In genomic region chr6:142933701-142934100, GRCh38 we compare ENCODE assay signal across 21 cellular contexts. TPM values are rescaled to one million over a fixed set of nuclear protein-coding genes. Genes with fewer than 3 reads are reported as not detected.
A peak's percentile ranks its signal among the peaks of the same experiment; 100 is the strongest.
DNase-seq lines count a peak whose midpoint lies in the region; ATAC-seq and TF ChIP-seq lines count a peak whose summit lies in the region.
"Had no signal": no experiment of that assay in that cellular context is flagged by ENCODE, and none has a peak within 500 bp of the region (broad histone marks: within the 10 kb centered on the region; RNA-seq: fewer than 3 reads in every experiment).

No MANE protein-coding gene starts in this region.

- H3K4me3 Mint-ChIP-seq in activated naive CD4-positive, alpha-beta T cell treated with anti-CD3 and anti-CD28 coated beads for 36 hours: no peak overlapping the region
- peak overlapping the region in 2 of 3 donors; percentile 22 to 56 for H3K4me3 Mint-ChIP-seq in T-cell
- H3K4me3 Mint-ChIP-seq in stimulated activated naive CD8-positive, alpha-beta T cell treated with anti-CD3 and anti-CD28 coated beads, Interleukin-15, amount 100 ng/mL, for 72 hours: peak overlapping the region; percentile 70
- H3K4me3 Mint-ChIP-seq: neural progenitor cell had no signal

- H3K27me3 ChIP-seq in effector memory CD4-positive, alpha-beta T cell (replicated peaks; ENCODE audit: control insufficient read depth, insufficient read depth, low read length, poor library complexity, severe bottlenecking): no peaks in the 10 kb centered on the region
- no peaks in the 10 kb centered on the region for H3K27me3 ChIP-seq in brain microvascular endothelial cell (replicated peaks)
- H3K27me3 ChIP-seq: SJSA1, suprapubic skin had no signal

- peak overlapping the region; percentile 65 for H3K27ac Mint-ChIP-seq in activated naive CD4-positive, alpha-beta T cell treated with anti-CD3 and anti-CD28 coated beads for 36 hours
- peak overlapping the region; percentile 89 to 94 for H3K27ac Mint-ChIP-seq in T-cell
- H3K27ac Mint-ChIP-seq in stimulated activated naive CD8-positive, alpha-beta T cell treated with anti-CD3 and anti-CD28 coated beads, Interleukin-15, amount 100 ng/mL, for 72 hours: peak overlapping the region in 1 of 2 donors; percentile 80
- H3K27ac Mint-ChIP-seq: neural progenitor cell had no signal

- H3K9me3 Mint-ChIP-seq in activated naive CD4-positive, alpha-beta T cell treated with anti-CD3 and anti-CD28 coated beads for 36 hours: peaks cover 1% of the 10 kb centered on the region
- no peaks in the 10 kb centered on the region for H3K9me3 Mint-ChIP-seq in T-cell
- no peaks in the 10 kb centered on the region for H3K9me3 Mint-ChIP-seq in stimulated activated naive CD8-positive, alpha-beta T cell treated with anti-CD3 and anti-CD28 coated beads, Interleukin-15, amount 100 ng/mL, for 72 hours
- H3K9me3 Mint-ChIP-seq: neural progenitor cell had no signal

- H3K4me1 Mint-ChIP-seq in activated naive CD4-positive, alpha-beta T cell treated with anti-CD3 and anti-CD28 coated beads for 36 hours (ENCODE audit: low read depth): peaks cover 88% of the 10 kb centered on the region
- H3K4me1 Mint-ChIP-seq in T-cell: peaks cover 94 to 96% (median 95%) of the 10 kb centered on the region in 3 donors
- H3K4me1 Mint-ChIP-seq in stimulated activated naive CD8-positive, alpha-beta T cell treated with anti-CD3 and anti-CD28 coated beads, Interleukin-15, amount 100 ng/mL, for 72 hours: peaks cover 87% of the 10 kb centered on the region
- H3K4me1 Mint-ChIP-seq: neural progenitor cell had no signal

- POLR2A ChIA-PET in T-cell (lab: Charles Lee): interaction anchor here in 1 of 2 donors (0.6 kb wide), 1 partner anchor 738 kb away, joined by 3 read pairs; no protein-coding TSS in a partner anchor

- H3K27me3 Mint-ChIP-seq in activated naive CD4-positive, alpha-beta T cell treated with anti-CD3 and anti-CD28 coated beads for 36 hours (ENCODE audit: low read depth): no peaks in the 10 kb centered on the region
- H3K27me3 Mint-ChIP-seq in T-cell: no peaks in the 10 kb centered on the region
- H3K27me3 Mint-ChIP-seq in stimulated activated naive CD8-positive, alpha-beta T cell treated with anti-CD3 and anti-CD28 coated beads, Interleukin-15, amount 100 ng/mL, for 72 hours: no peaks in the 10 kb centered on the region

- H3K36me3 ChIP-seq in effector memory CD4-positive, alpha-beta T cell (ENCODE audit: control insufficient read depth, insufficient read depth, low read length): no peaks in the 10 kb centered on the region
- H3K36me3 ChIP-seq in brain microvascular endothelial cell (replicated peaks): no peaks in the 10 kb centered on the region
- H3K36me3 ChIP-seq: neural progenitor cell, prostate gland, SJSA1, suprapubic skin had no signal

- no peaks in the 10 kb centered on the region for H3K9me3 ChIP-seq in effector memory CD4-positive, alpha-beta T cell (ENCODE audit: control insufficient read depth, low read length)
- H3K9me3 ChIP-seq: prostate gland, SJSA1, suprapubic skin had no signal

- ATAC-seq in T-cell (replicated peaks in 1 of 4): no peak
- ATAC-seq in stimulated activated naive CD8-positive, alpha-beta T cell treated with anti-CD3 and anti-CD28 coated beads, Interleukin-15, amount 100 ng/mL, for 72 hours: no peak
- ATAC-seq: activated CD4-positive, CD25-positive, alpha-beta regulatory T cell treated with anti-CD3 and anti-CD28 coated beads, Interleukin-2, amount 50 U/mL, for 24 hours; esophagus mucosa; Panc1 had no signal

- no peak overlapping the region for H3K4me3 ChIP-seq in effector memory CD4-positive, alpha-beta T cell (ENCODE audit: insufficient read depth, low read depth, low read length, poor library complexity, severe bottlenecking)
- no peak overlapping the region for H3K4me3 ChIP-seq in brain microvascular endothelial cell (ENCODE audit: low read depth, low read length)
- H3K4me3 ChIP-seq: neural progenitor cell, prostate gland, SJSA1, suprapubic skin had no signal

- H3K27ac ChIP-seq in effector memory CD4-positive, alpha-beta T cell (ENCODE audit: insufficient read depth, low read length, poor library complexity, severe bottlenecking): peak overlapping the region; percentile 48
- H3K27ac ChIP-seq in brain microvascular endothelial cell (no peak overlapping the region), substantia nigra (ENCODE audit: low read depth, low read length, poor library complexity, severe bottlenecking) (no peak overlapping the region)
- H3K27ac ChIP-seq: neural progenitor cell, prostate gland, SJSA1, suprapubic skin had no signal

- CTCF ChIA-PET in activated naive CD4-positive, alpha-beta T cell treated with anti-CD3 and anti-CD28 coated beads for 36 hours (lab: Charles Lee): no interaction called here
- CTCF ChIA-PET in T-cell (lab: Charles Lee): interaction anchor here in 1 of 2 donors (1.0 kb wide), 1 partner anchor 48 kb away, joined by 11 read pairs; no protein-coding TSS in a partner anchor

- peaks cover 19% of the 10 kb centered on the region for H3K36me3 Mint-ChIP-seq in activated naive CD4-positive, alpha-beta T cell treated with anti-CD3 and anti-CD28 coated beads for 36 hours (ENCODE audit: low read depth)
- peaks cover 4% of the 10 kb centered on the region for H3K36me3 Mint-ChIP-seq in T-cell
- H3K36me3 Mint-ChIP-seq: neural progenitor cell had no signal

- H3K4me1 ChIP-seq in effector memory CD4-positive, alpha-beta T cell (ENCODE audit: control insufficient read depth, insufficient read depth, low read length, poor library complexity, severe bottlenecking): peaks cover 47% of the 10 kb centered on the region
- H3K4me1 ChIP-seq: neural progenitor cell, prostate gland, SJSA1 had no signal

- intact Hi-C loops in activated naive CD4-positive, alpha-beta T cell treated with anti-CD3 and anti-CD28 coated beads for 36 hours (cut with micrococcal nuclease): no loop called here

- no peak for DNase-seq in activated naive CD4-positive, alpha-beta T cell treated with anti-CD3 and anti-CD28 coated beads for 36 hours
- DNase-seq in activated naive CD4-positive, alpha-beta T cell treated with anti-CD3 and anti-CD28 coated beads, Interleukin-2, amount 50 U/mL, for 16 hours: no peak
- DNase-seq in T-cell: no peak
- DNase-seq in effector memory CD4-positive, alpha-beta T cell: no peak
- no peak for DNase-seq in stimulated activated naive CD8-positive, alpha-beta T cell treated with anti-CD3 and anti-CD28 coated beads, Interleukin-15, amount 100 ng/mL, for 72 hours
- no peak for DNase-seq in brain microvascular endothelial cell
- DNase-seq in NCI-H526 treated with DMSO at 0.1 percent for 48 hours (lab: John Stamatoyannopoulos, UW): no peak
- no peak for DNase-seq in substantia nigra (lab: John Stamatoyannopoulos, UW)
- DNase-seq: amniotic stem cell, DMS79 treated with DMSO at 0.1 percent for 48 hours, HCEC 1CT, NCI-H1694, NCI-H2227 treated with DMSO at 0.1 percent for 48 hours, T1000 had no signal

- TF ChIP-seq CTCF in brain microvascular endothelial cell (IDR thresholded peaks at IDR 0.05; ENCODE audit: low read depth, low read length, missing control alignments): no peak

- in situ Hi-C loops in brain microvascular endothelial cell (cut with HindIII; ENCODE audit: low pct_ligation_motif_present, low sequenced_read_pairs): no loop called here

RNA-seq across cellular contexts. Expression of gene HIVEP2, which starts 11.3 kb away (rescaled TPM):
- total RNA-seq in activated naive CD4-positive, alpha-beta T cell treated with anti-CD3 and anti-CD28 coated beads for 36 hours: 10 to 100 TPM; 22.0 to 24.1 TPM
- total RNA-seq in T-cell: 10 to 100 TPM; 71.4 to 81.4 (median 75.2) TPM
